ENCODE assay signal across 8 cellular contexts in the genomic region with DNA sequence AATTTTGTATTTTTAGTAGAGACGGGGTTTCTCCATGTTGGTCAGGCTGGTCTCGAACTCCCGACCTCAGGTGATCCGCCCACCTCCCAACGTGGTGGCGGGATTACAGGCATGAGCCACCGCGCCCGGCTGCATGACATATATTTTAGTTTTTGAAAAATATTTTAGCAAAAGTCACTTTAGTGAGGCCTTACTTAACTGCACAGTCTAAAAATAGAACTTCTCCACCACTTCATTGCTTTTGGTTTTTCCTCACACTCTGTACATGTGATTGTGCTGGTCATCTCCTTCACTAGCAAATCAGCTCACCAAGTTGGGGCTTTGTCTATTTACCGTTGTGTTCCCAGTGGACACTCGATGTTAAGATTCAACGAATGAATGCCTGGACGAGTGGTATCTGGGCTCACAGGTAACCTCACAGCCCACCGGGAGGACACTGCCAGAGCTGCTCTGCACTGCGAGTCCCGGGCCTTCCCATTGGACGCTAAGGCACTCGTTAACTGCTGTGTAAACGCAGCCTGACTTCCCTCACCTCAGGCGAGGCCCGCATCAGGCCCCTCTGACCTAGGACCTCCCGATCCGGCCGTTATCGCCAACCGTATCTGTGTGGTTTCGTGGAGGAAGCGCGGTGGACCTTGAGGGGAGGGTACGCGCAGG. TPM values are rescaled to one million over a fixed set of nuclear protein-coding genes. Genes with fewer than 3 reads are reported as not detected.
DNase-seq lines count a peak whose midpoint lies in the region; ATAC-seq and TF ChIP-seq lines count a peak whose summit lies in the region.

No MANE protein-coding gene starts in this region.

- H3K36me3 ChIP-seq in HUES6 (ENCODE audit: control insufficient read depth, insufficient read depth, low read length) (no peaks in the 10 kb centered on the region), PC-9 (ENCODE audit: low read depth) (no peaks in the 10 kb centered on the region)

- no peaks in the 10 kb centered on the region; the same call in 1 of the 2 replicates for H4K20me1 ChIP-seq in PC-9 (ENCODE audit: insufficient read depth)

- TF ChIP-seq CTCF in PC-9 (conservative IDR thresholded peaks at IDR 0.05): no peak
- no peak for TF ChIP-seq CTCF in osteocyte (IDR thresholded peaks at IDR 0.05)

- DNase-seq in Daoy (ENCODE audit: low read depth) (peak; percentile 83), PC-9 (peak; percentile 58 to 64), Right ventricle myocardium inferior (ENCODE audit: missing footprints) (no peak), osteocyte (ENCODE audit: extremely low spot score, unreplicated experiment) (no peak), posterior vena cava (ENCODE audit: low spot score) (no peak)
- peak; percentile 60 for DNase-seq in activated naive CD8-positive, alpha-beta T cell treated with anti-CD3 and anti-CD28 coated beads for 36 hours

- H2AFZ ChIP-seq in PC-9: peak overlapping the region; percentile 94

- intact Hi-C loops in PC-9 (cut with micrococcal nuclease; ENCODE audit: unreplicated experiment) (loop anchor here (1.0 kb wide), 3 partner anchors 14 to 47 kb away; partner anchors contain the start of genes ZNF672 and ZNF692), Right ventricle myocardium inferior (cut with DNase I) (loop anchor here (1.0 kb wide), 3 partner anchors 10 to 47 kb away; partner anchors contain the start of gene ZNF692), posterior vena cava (cut with DNase I) (no loop called here)

- H3K27me3 ChIP-seq in HUES6 (ENCODE audit: control insufficient read depth, insufficient read depth, low read length) (no peaks in the 10 kb centered on the region), PC-9 (ENCODE audit: insufficient read depth, low read depth) (no peaks in the 10 kb centered on the region)

- no peaks in the 10 kb centered on the region for H3K4me1 ChIP-seq in HUES6 (ENCODE audit: control insufficient read depth, insufficient read depth, low read length)
- H3K4me1 ChIP-seq in PC-9 (replicated peaks; ENCODE audit: insufficient read depth): peaks cover 10% of the 10 kb centered on the region

- ATAC-seq in GM21576 (IDR thresholded peaks at IDR 0.05; ENCODE audit: unreplicated experiment) (peak; percentile 34), Right ventricle myocardium inferior (peak; percentile 74)

- H3K36me3 Mint-ChIP-seq in activated naive CD8-positive, alpha-beta T cell treated with anti-CD3 and anti-CD28 coated beads for 36 hours: peaks cover 8% of the 10 kb centered on the region
- H3K36me3 Mint-ChIP-seq in osteocyte (ENCODE audit: unreplicated experiment): no peaks in the 10 kb centered on the region

- H3K9ac ChIP-seq in HUES6 (ENCODE audit: low read length): peak overlapping the region; percentile 74

- H3K9me3 ChIP-seq in HUES6 (ENCODE audit: control insufficient read depth, insufficient read depth, low read depth, low read length) (no peaks in the 10 kb centered on the region), PC-9 (ENCODE audit: insufficient read depth, low read depth) (no peaks in the 10 kb centered on the region)

- H3K9me2 ChIP-seq in PC-9 (ENCODE audit: insufficient read depth): no peaks in the 10 kb centered on the region

- peak overlapping the region; percentile 90 for H3K4me3 Mint-ChIP-seq in activated naive CD8-positive, alpha-beta T cell treated with anti-CD3 and anti-CD28 coated beads for 36 hours
- peak overlapping the region; percentile 91 for H3K4me3 Mint-ChIP-seq in osteocyte (ENCODE audit: unreplicated experiment)

- peaks cover 11% of the 10 kb centered on the region for H3K27me3 Mint-ChIP-seq in activated naive CD8-positive, alpha-beta T cell treated with anti-CD3 and anti-CD28 coated beads for 36 hours
- H3K27me3 Mint-ChIP-seq in osteocyte (ENCODE audit: unreplicated experiment): peaks cover 16% of the 10 kb centered on the region

- H3K27ac ChIP-seq in HUES6 (ENCODE audit: low read depth, low read length) (no peak overlapping the region), PC-9 (peak overlapping the region; percentile 83)

- no peaks in the 10 kb centered on the region for H3K79me2 ChIP-seq in PC-9 (ENCODE audit: low read depth)

- H3K9me3 Mint-ChIP-seq in activated naive CD8-positive, alpha-beta T cell treated with anti-CD3 and anti-CD28 coated beads for 36 hours: peaks cover 3% of the 10 kb centered on the region
- no peaks in the 10 kb centered on the region for H3K9me3 Mint-ChIP-seq in osteocyte (ENCODE audit: unreplicated experiment)

- H3K4me3 ChIP-seq in HUES6 (ENCODE audit: low read depth, low read length) (peak overlapping the region; percentile 79), PC-9 (peak overlapping the region; percentile 75)

- H3K27ac Mint-ChIP-seq in activated naive CD8-positive, alpha-beta T cell treated with anti-CD3 and anti-CD28 coated beads for 36 hours: peak overlapping the region; percentile 94
- peak overlapping the region; percentile 97 for H3K27ac Mint-ChIP-seq in osteocyte (ENCODE audit: unreplicated experiment)

- H3F3A ChIP-seq in PC-9 (ENCODE audit: insufficient read depth, low read depth): peaks cover 23% of the 10 kb centered on the region

- peak overlapping the region; percentile 79 for H3K4me2 ChIP-seq in PC-9

- peaks cover 24% of the 10 kb centered on the region for H3K4me1 Mint-ChIP-seq in activated naive CD8-positive, alpha-beta T cell treated with anti-CD3 and anti-CD28 coated beads for 36 hours
- H3K4me1 Mint-ChIP-seq in osteocyte (ENCODE audit: unreplicated experiment): peaks cover 18% of the 10 kb centered on the region

- POLR2A ChIA-PET in PC-9 (lab: Charles Lee; ENCODE audit: unreplicated experiment): interaction anchor here (1.1 kb wide), 1 partner anchor 35 kb away, joined by 3 read pairs; the partner anchor contains the start of gene ZNF672

- CTCF ChIA-PET in PC-9 (lab: Charles Lee): interaction anchor here (0.5 kb wide), 1 partner anchor 34 kb away, joined by 4 read pairs; no protein-coding TSS in a partner anchor

- TSS peak; percentile 65 for BruUV-seq in PC-9 (replicated peaks; lab: Mats Ljungman, UMichigan)

RNA-seq across cellular contexts. Expression of gene ZNF692, which starts 14.0 kb away (rescaled TPM):
- 22.1 and 46.6 TPM in 2 replicates for total RNA-seq in Daoy (2014; rRNA removed; shearing (Covaris generic))
- total RNA-seq in PC-9 (2021): 46.6 and 51.7 TPM in 2 replicates
- total RNA-seq in activated naive CD8-positive, alpha-beta T cell treated with anti-CD3 and anti-CD28 coated beads for 36 hours: 10 to 100 TPM; 59.1 to 62.2 TPM
- 20.8 TPM for total RNA-seq in Right ventricle myocardium inferior
- 32.1 and 39.9 TPM in 2 replicates for total RNA-seq in osteocyte
- total RNA-seq in posterior vena cava: 10 to 100 TPM; 14.7 to 17.6 TPM

RNA-seq across cellular contexts. Expression of gene PGBD2, which starts 33.2 kb away (rescaled TPM):
- total RNA-seq in Daoy (2014; rRNA removed; shearing (Covaris generic)): 7.0 and 7.9 TPM in 2 replicates
- 5.3 and 5.6 TPM in 2 replicates for total RNA-seq in PC-9 (2021)
- total RNA-seq in activated naive CD8-positive, alpha-beta T cell treated with anti-CD3 and anti-CD28 coated beads for 36 hours: 1 to 10 TPM; 3.6 to 4.4 TPM
- total RNA-seq in Right ventricle myocardium inferior: 2.9 TPM
- 8.3 and 9.4 TPM in 2 replicates for total RNA-seq in osteocyte
- 1 to 10 TPM; 2.7 to 3.7 TPM for total RNA-seq in posterior vena cava

RNA-seq across cellular contexts. Expression of gene ZNF672, which starts 34.9 kb away (rescaled TPM):
- 19.9 and 20.2 TPM in 2 replicates for total RNA-seq in Daoy (2014; rRNA removed; shearing (Covaris generic))
- total RNA-seq in PC-9 (2021): 24.7 and 27.6 TPM in 2 replicates
- 10 to 100 TPM; 46.4 to 48.0 TPM for total RNA-seq in activated naive CD8-positive, alpha-beta T cell treated with anti-CD3 and anti-CD28 coated beads for 36 hours
- 40.3 TPM for total RNA-seq in Right ventricle myocardium inferior
- total RNA-seq in osteocyte: 21.1 and 24.1 TPM in 2 replicates
- 10 to 100 TPM; 17.6 to 23.4 TPM for total RNA-seq in posterior vena cava

RNA-seq across cellular contexts. Expression of gene SH3BP5L, which starts 47.2 kb away (rescaled TPM):
- total RNA-seq in Daoy (2014; rRNA removed; shearing (Covaris generic)): 16.7 and 23.8 TPM in 2 replicates
- total RNA-seq in PC-9 (2021) (24.6 and 25.6 TPM in 2 replicates), Right ventricle myocardium inferior (22.2 TPM), osteocyte (32.4 and 33.2 TPM in 2 replicates), posterior vena cava (10 to 100 TPM; 17.5 to 18.4 TPM)
- total RNA-seq in activated naive CD8-positive, alpha-beta T cell treated with anti-CD3 and anti-CD28 coated beads for 36 hours: 10 to 100 TPM; 15.9 to 16.8 TPM

Comparison
In these comparisons a context has a peak if more than half of its experiments do, and no peak if none do; other contexts are left out.
1. DNase-seq: peak in Daoy (single experiment), PC-9 (2 of 2) and activated naive CD8-positive, alpha-beta T cell treated with anti-CD3 and anti-CD28 coated beads for 36 hours (single experiment); none in Right ventricle myocardium inferior (single experiment), osteocyte (single experiment) and posterior vena cava (single experiment).
2. intact Hi-C loops: an anchor here in PC-9 (1.0 kb wide) and Right ventricle myocardium inferior (1.0 kb wide); none called in posterior vena cava.